ENCODE assay signal across 8 cellular contexts in genomic region chr3:51686512-51687215, GRCh38. TPM values are rescaled to one million over a fixed set of nuclear protein-coding genes. Genes with fewer than 3 reads are reported as not detected.
A peak's percentile ranks its signal among the peaks of the same experiment; 100 is the strongest.
DNase-seq lines count a peak whose midpoint lies in the region; ATAC-seq and TF ChIP-seq lines count a peak whose summit lies in the region.

No MANE protein-coding gene starts in this region.

- peaks cover 23% of the 10 kb centered on the region for H3K4me1 ChIP-seq in DND-41 (ENCODE audit: insufficient read depth, low read length)

- TF ChIP-seq POLR2A in lower leg skin (IDR thresholded peaks at IDR 0.05) = no peak

- H3K27ac ChIP-seq in DND-41 (ENCODE audit: low read length) = peak overlapping the region; percentile 57

- H3K27me3 Mint-ChIP-seq in T-helper 2 cell treated with Interferon-gamma antibody and Interleukin-4, amounts not matched to agents 5 μg/mL and 100 μg/mL, for 36 hours (ENCODE audit: low read depth) = no peaks in the 10 kb centered on the region

- no peak overlapping the region for H3K9ac ChIP-seq in DND-41 (ENCODE audit: low read depth, low read length)

- H4K20me1 ChIP-seq in DND-41 (ENCODE audit: insufficient read depth, low read length) = peaks cover 68% of the 10 kb centered on the region

- WGBS in lower leg skin, 2 donors = 51 to 61% methylated on average over 10 of the region's 10 CpGs

- ATAC-seq in DND-41 (ENCODE audit: insufficient read depth, low read depth) = peak; percentile 95
- peak; percentile 58 for ATAC-seq in HG02798 (IDR thresholded peaks at IDR 0.05; ENCODE audit: poor library complexity, unreplicated experiment)

- H2AFZ ChIP-seq in DND-41 (ENCODE audit: low read depth, low read length) = no peak overlapping the region

- H3K36me3 Mint-ChIP-seq in T-helper 2 cell treated with Interferon-gamma antibody and Interleukin-4, amounts not matched to agents 5 μg/mL and 100 μg/mL, for 36 hours (ENCODE audit: low read depth) = peaks cover 55% of the 10 kb centered on the region

- no peaks in the 10 kb centered on the region for H3K27me3 ChIP-seq in DND-41 (ENCODE audit: insufficient read depth, low read length, poor library complexity)

- DNase-seq in DND-41 (peak; percentile 91), amniotic epithelial cell (ENCODE audit: low read depth) (peak; percentile 32), lower leg skin (ENCODE audit: low spot score in 2 of 2) (peak; percentile 42 to 91), NCI-H1105 (lab: John Stamatoyannopoulos, UW) (no peak), DMS79 (lab: John Stamatoyannopoulos, UW) (no peak)
- DNase-seq in T-helper 2 cell treated with Interferon-gamma antibody and Interleukin-4, amounts not matched to agents 5 μg/mL and 100 μg/mL, for 36 hours (ENCODE audit: low spot score) = peak; percentile 80
- DNase-seq in stimulated activated CD8-positive, alpha-beta memory T cell treated with anti-CD3 and anti-CD28 coated beads, Interleukin-4, amount 100 ng/mL, for 48 hours = peak; percentile 85

- H3K27ac Mint-ChIP-seq in T-helper 2 cell treated with Interferon-gamma antibody and Interleukin-4, amounts not matched to agents 5 μg/mL and 100 μg/mL, for 36 hours = peak overlapping the region; percentile 90

- intact Hi-C loops in lower leg skin (cut with DNase I; ENCODE audit: low total_unique reads) = loop anchor here (10.0 kb wide), 1 partner anchor 302 kb away; the partner anchor contains the start of gene MANF

- H3K4me1 Mint-ChIP-seq in T-helper 2 cell treated with Interferon-gamma antibody and Interleukin-4, amounts not matched to agents 5 μg/mL and 100 μg/mL, for 36 hours (ENCODE audit: low read depth) = peaks cover 64% of the 10 kb centered on the region

- H3K4me3 Mint-ChIP-seq in T-helper 2 cell treated with Interferon-gamma antibody and Interleukin-4, amounts not matched to agents 5 μg/mL and 100 μg/mL, for 36 hours = peak overlapping the region; percentile 68

- peaks cover 14% of the 10 kb centered on the region; the same call in 1 of the 2 replicates for H3K79me2 ChIP-seq in DND-41 (ENCODE audit: insufficient read depth, low read length)

- peaks cover 91% of the 10 kb centered on the region for H3K36me3 ChIP-seq in DND-41 (ENCODE audit: insufficient read depth, low read length)

- TF ChIP-seq CTCF in DND-41 (IDR thresholded peaks at IDR 0.05; ENCODE audit: borderline replicate concordance, extremely low read depth, low read length, poor library complexity, severe bottlenecking) (no peak), lower leg skin (IDR thresholded peaks at IDR 0.05) (no peak)

- H3K4me2 ChIP-seq in DND-41 (ENCODE audit: insufficient read depth, low read length) = 0 out of 2 replicates have a peak overlapping the region, but pooled peaks have one; percentile 7

- no peak overlapping the region for H3K4me3 ChIP-seq in DND-41 (ENCODE audit: low read depth in 1 of 2, low read length in 2 of 2)
- H3K4me3 ChIP-seq in lower leg skin (ENCODE audit: low read depth, poor library complexity, severe bottlenecking) = no peak overlapping the region

- H3K9me3 ChIP-seq in DND-41 (ENCODE audit: insufficient read depth, low read length, severe bottlenecking) = no peaks in the 10 kb centered on the region

- no peaks in the 10 kb centered on the region for H3K9me3 Mint-ChIP-seq in T-helper 2 cell treated with Interferon-gamma antibody and Interleukin-4, amounts not matched to agents 5 μg/mL and 100 μg/mL, for 36 hours

RNA-seq across cellular contexts. Expression of gene TEX264, which starts 15.6 kb away (rescaled TPM):
- 100 to 1,000 TPM; 103 to 232 (median 134) TPM for total RNA-seq in lower leg skin

RNA-seq across cellular contexts. Expression of gene GRM2, which starts 20.2 kb away (rescaled TPM):
- 1 to 10 TPM in 2 of 4 donors, under 1 TPM in 2; 0.13 to 2.2 (median 0.91) TPM for total RNA-seq in lower leg skin

Comparison
In these comparisons a context has a peak if more than half of its experiments do, and no peak if none do; other contexts are left out.
1. DNase-seq: peak in DND-41 (single experiment), T-helper 2 cell treated with Interferon-gamma antibody and Interleukin-4, amounts not matched to agents 5 μg/mL and 100 μg/mL, for 36 hours (single experiment), amniotic epithelial cell (single experiment), lower leg skin (2 of 2) and stimulated activated CD8-positive, alpha-beta memory T cell treated with anti-CD3 and anti-CD28 coated beads, Interleukin-4, amount 100 ng/mL, for 48 hours (single experiment); none in NCI-H1105 (single experiment) and DMS79 (single experiment).